Comparison of ENCODE assay signal across 8 cellular contexts in the genomic region with DNA sequence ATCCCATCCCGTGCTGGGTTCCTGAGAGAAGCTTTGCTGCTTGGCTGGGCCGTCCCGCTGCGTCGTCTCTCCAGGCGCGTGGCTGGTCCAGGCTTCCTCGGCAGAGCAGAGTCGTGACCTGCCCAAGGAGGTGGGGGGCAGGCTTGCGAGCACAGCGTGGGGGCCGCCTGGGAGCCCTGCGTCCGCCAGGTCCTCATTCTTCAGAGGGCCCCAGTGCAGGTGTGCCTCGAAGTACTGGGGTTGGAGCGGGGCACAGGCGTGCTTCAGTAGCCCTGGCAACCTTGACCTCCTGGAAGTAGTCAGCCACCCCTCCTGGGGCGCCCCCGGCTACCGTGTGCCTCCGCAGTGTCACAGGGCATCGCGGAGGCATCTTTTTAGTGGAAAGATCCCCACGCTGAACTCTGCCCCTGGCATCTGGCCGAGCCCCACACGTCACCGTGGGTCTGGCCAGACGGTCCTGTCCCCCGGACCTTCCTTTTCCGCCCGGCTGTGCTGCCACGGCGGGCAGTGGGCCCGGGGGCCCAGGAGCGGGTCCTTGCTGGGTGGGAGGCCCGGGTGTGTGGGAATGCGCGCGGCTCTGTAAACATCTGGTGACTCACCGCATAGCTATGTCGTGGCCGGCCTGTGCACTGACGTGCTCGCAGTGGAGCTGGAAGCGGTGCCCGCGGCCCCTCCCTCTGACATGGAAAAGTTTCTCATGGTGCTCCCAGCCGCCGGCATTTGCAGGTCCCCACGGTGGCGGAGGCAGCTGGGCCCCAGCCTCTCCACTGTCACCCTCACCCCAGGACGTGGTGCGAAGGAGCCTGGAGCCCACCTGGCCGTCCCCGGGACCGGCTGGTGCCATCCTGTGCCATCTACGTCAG. TPM values are rescaled to one million over a fixed set of nuclear protein-coding genes. Genes with fewer than 3 reads are reported as not detected.
DNase-seq lines count a peak whose midpoint lies in the region; ATAC-seq and TF ChIP-seq lines count a peak whose summit lies in the region.

No MANE protein-coding gene starts in this region.

- H3K27ac Mint-ChIP-seq in activated T-helper 2 cell treated with anti-CD3 and anti-CD28 coated beads, Interferon-gamma antibody, Interleukin-2, Interleukin-4, amounts not matched to agents 10 μg/mL and 5 μg/mL and 100 μg/mL, durations not matched to agents 14 hours and 24 hours and 36 hours = no peak overlapping the region

- H3K4me1 ChIP-seq in GM23248 (ENCODE audit: insufficient read depth) = peaks cover 37% of the 10 kb centered on the region
- H3K4me1 ChIP-seq in adipocyte (ENCODE audit: control insufficient read depth, insufficient read depth, low read length) = peaks cover 44% of the 10 kb centered on the region
- H3K4me1 ChIP-seq in parathyroid adenoma = peaks cover 10% of the 10 kb centered on the region

- peak overlapping the region; percentile 92 for H3K4me2 ChIP-seq in GM23248 (ENCODE audit: unreplicated experiment)
- peak overlapping the region; percentile 66 for H3K4me2 ChIP-seq in parathyroid adenoma (ENCODE audit: low read length)

- no peaks in the 10 kb centered on the region for H3K9me3 Mint-ChIP-seq in activated T-helper 2 cell treated with anti-CD3 and anti-CD28 coated beads, Interferon-gamma antibody, Interleukin-2, Interleukin-4, amounts not matched to agents 10 μg/mL and 5 μg/mL and 100 μg/mL, durations not matched to agents 14 hours and 24 hours and 36 hours

- H3K27ac ChIP-seq in GM23248 (peak overlapping the region; percentile 99), parathyroid adenoma (peak overlapping the region; percentile 96)

- peaks cover 62% of the 10 kb centered on the region for H3K79me2 ChIP-seq in GM23248 (ENCODE audit: insufficient read depth)
- H3K79me2 ChIP-seq in parathyroid adenoma = peaks cover 5% of the 10 kb centered on the region

- no peaks in the 10 kb centered on the region for H3K27me3 Mint-ChIP-seq in activated T-helper 2 cell treated with anti-CD3 and anti-CD28 coated beads, Interferon-gamma antibody, Interleukin-2, Interleukin-4, amounts not matched to agents 10 μg/mL and 5 μg/mL and 100 μg/mL, durations not matched to agents 14 hours and 24 hours and 36 hours (ENCODE audit: low read depth)

- peaks cover 13% of the 10 kb centered on the region for H3K36me3 Mint-ChIP-seq in activated T-helper 2 cell treated with anti-CD3 and anti-CD28 coated beads, Interferon-gamma antibody, Interleukin-2, Interleukin-4, amounts not matched to agents 10 μg/mL and 5 μg/mL and 100 μg/mL, durations not matched to agents 14 hours and 24 hours and 36 hours (ENCODE audit: low read depth)

- H4K20me1 ChIP-seq in GM23248 (ENCODE audit: insufficient read depth) = no peaks in the 10 kb centered on the region

- peak; percentile 100 for DNase-seq in GM23248
- DNase-seq in adipocyte (ENCODE audit: low read depth) = peak; percentile 99
- DNase-seq in Right ventricle myocardium inferior (ENCODE audit: missing footprints) = peak; percentile 96
- no peak for DNase-seq in NCI-H1694 treated with DMSO at 0.1 percent for 48 hours (lab: John Stamatoyannopoulos, UW)
- no peak for DNase-seq in T-helper 9 cell
- no peak for DNase-seq in activated T-helper 2 cell treated with anti-CD3 and anti-CD28 coated beads, Interferon-gamma antibody, Interleukin-2, Interleukin-4, amounts not matched to agents 10 μg/mL and 5 μg/mL and 100 μg/mL, durations not matched to agents 14 hours and 24 hours and 36 hours (ENCODE audit: low spot score)

- H3K27me3 ChIP-seq in GM23248 (replicated peaks; ENCODE audit: insufficient read depth) (no peaks in the 10 kb centered on the region), adipocyte (replicated peaks; ENCODE audit: control insufficient read depth, insufficient read depth, low read length) (no peaks in the 10 kb centered on the region), parathyroid adenoma (ENCODE audit: control insufficient read depth, insufficient read depth, low read length) (no peaks in the 10 kb centered on the region)

- intact Hi-C loops in Right ventricle myocardium inferior (cut with DNase I) = loop anchor here (2.0 kb wide), 1 partner anchor 24 kb away; no protein-coding TSS in a partner anchor
- intact Hi-C loops in activated T-helper 2 cell treated with anti-CD3 and anti-CD28 coated beads, Interferon-gamma antibody, Interleukin-2, Interleukin-4, amounts not matched to agents 10 μg/mL and 5 μg/mL and 100 μg/mL, durations not matched to agents 14 hours and 24 hours and 36 hours (cut with micrococcal nuclease) = no loop called here

- no peaks in the 10 kb centered on the region for H3K9me2 ChIP-seq in GM23248 (ENCODE audit: insufficient read depth)

- no peak for TF ChIP-seq CTCF in parathyroid adenoma (IDR thresholded peaks at IDR 0.05)

- peaks cover 14% of the 10 kb centered on the region for H3F3A ChIP-seq in GM23248 (ENCODE audit: insufficient read depth)

- no peaks in the 10 kb centered on the region; the same call in 1 of the 2 replicates for H3K36me3 ChIP-seq in GM23248 (ENCODE audit: low read depth)
- peaks cover 15% of the 10 kb centered on the region for H3K36me3 ChIP-seq in adipocyte (ENCODE audit: control insufficient read depth, insufficient read depth, low read length, severe bottlenecking)
- H3K36me3 ChIP-seq in parathyroid adenoma (ENCODE audit: control insufficient read depth, insufficient read depth, low read length) = no peaks in the 10 kb centered on the region

- in situ Hi-C loops in GM23248 (cut with MboI) = no loop called here

- H3K9me3 ChIP-seq in GM23248 (ENCODE audit: low read depth) = no peaks in the 10 kb centered on the region
- H3K9me3 ChIP-seq in adipocyte (ENCODE audit: control insufficient read depth, low read length) = no peaks in the 10 kb centered on the region
- no peaks in the 10 kb centered on the region for H3K9me3 ChIP-seq in parathyroid adenoma (ENCODE audit: control insufficient read depth, low read length)

- H2AFZ ChIP-seq in GM23248 (no peak overlapping the region), parathyroid adenoma (peak overlapping the region; percentile 75)

- ATAC-seq in Right ventricle myocardium inferior (peak; percentile 91), GM21367 (IDR thresholded peaks at IDR 0.05; ENCODE audit: unreplicated experiment) (no peak)

- H3K4me1 Mint-ChIP-seq in activated T-helper 2 cell treated with anti-CD3 and anti-CD28 coated beads, Interferon-gamma antibody, Interleukin-2, Interleukin-4, amounts not matched to agents 10 μg/mL and 5 μg/mL and 100 μg/mL, durations not matched to agents 14 hours and 24 hours and 36 hours (ENCODE audit: low read depth) = peaks cover 17% of the 10 kb centered on the region

- H3K4me3 ChIP-seq in GM23248 (peak overlapping the region; percentile 76), adipocyte (ENCODE audit: low read length) (peak overlapping the region; percentile 78), parathyroid adenoma (ENCODE audit: low read depth, low read length) (peak overlapping the region; percentile 50)

- WGBS in GM23248 (ENCODE audit: low coverage in 1 of 2, low lambda C conversion rate in 2 of 2, missing lambda C conversion rate in 2 of 2), 2 experiments = 3 to 4% methylated on average over 56 of the region's 57 CpGs

- H3K9ac ChIP-seq in GM23248 (peak overlapping the region; percentile 98), adipocyte (ENCODE audit: low read length) (peak overlapping the region; percentile 78), parathyroid adenoma (peak overlapping the region; percentile 75)

- no peak overlapping the region for H3K4me3 Mint-ChIP-seq in activated T-helper 2 cell treated with anti-CD3 and anti-CD28 coated beads, Interferon-gamma antibody, Interleukin-2, Interleukin-4, amounts not matched to agents 10 μg/mL and 5 μg/mL and 100 μg/mL, durations not matched to agents 14 hours and 24 hours and 36 hours (ENCODE audit: low read depth)

RNA-seq across cellular contexts. Expression of a gene that starts 6.5 kb away (rescaled TPM):
- 35.0 and 45.9 TPM in 2 replicates for total RNA-seq in GM23248 (2014; rRNA removed; shearing (Covaris generic))
- 3.5 and 3.8 TPM in 2 replicates for polyA plus RNA-seq in GM23248 (2016; fragmentation: Nextera tagmentation; extraction: Ambion mirVana)
- 50.8 TPM for total RNA-seq in Right ventricle myocardium inferior
- total RNA-seq in activated T-helper 2 cell treated with anti-CD3 and anti-CD28 coated beads, Interferon-gamma antibody, Interleukin-2, Interleukin-4, amounts not matched to agents 10 μg/mL and 5 μg/mL and 100 μg/mL, durations not matched to agents 14 hours and 24 hours and 36 hours = 29.6 and 30.4 TPM in 2 replicates

RNA-seq across cellular contexts. Expression of a gene that starts 19.0 kb away (rescaled TPM):
- not detected in 2 replicates for total RNA-seq in GM23248 (2014; rRNA removed; shearing (Covaris generic))
- polyA plus RNA-seq in GM23248 (2016; fragmentation: Nextera tagmentation; extraction: Ambion mirVana) = not detected in 2 replicates
- 0.32 TPM for total RNA-seq in Right ventricle myocardium inferior
- total RNA-seq in activated T-helper 2 cell treated with anti-CD3 and anti-CD28 coated beads, Interferon-gamma antibody, Interleukin-2, Interleukin-4, amounts not matched to agents 10 μg/mL and 5 μg/mL and 100 μg/mL, durations not matched to agents 14 hours and 24 hours and 36 hours = 0.23 TPM in 1 of 2 replicates, not detected in the other

RNA-seq across cellular contexts. Expression of a gene that starts 32.8 kb away (rescaled TPM):
- 44.4 and 44.7 TPM in 2 replicates for total RNA-seq in GM23248 (2014; rRNA removed; shearing (Covaris generic))
- polyA plus RNA-seq in GM23248 (2016; fragmentation: Nextera tagmentation; extraction: Ambion mirVana) = 24.8 and 25.4 TPM in 2 replicates
- total RNA-seq in Right ventricle myocardium inferior = 25.8 TPM
- total RNA-seq in activated T-helper 2 cell treated with anti-CD3 and anti-CD28 coated beads, Interferon-gamma antibody, Interleukin-2, Interleukin-4, amounts not matched to agents 10 μg/mL and 5 μg/mL and 100 μg/mL, durations not matched to agents 14 hours and 24 hours and 36 hours = 86.7 and 91.0 TPM in 2 replicates

RNA-seq across cellular contexts. Expression of a gene that starts 32.8 kb away (rescaled TPM):
- 28.3 and 36.8 TPM in 2 replicates for total RNA-seq in GM23248 (2014; rRNA removed; shearing (Covaris generic))
- polyA plus RNA-seq in GM23248 (2016; fragmentation: Nextera tagmentation; extraction: Ambion mirVana) = 56.2 and 58.1 TPM in 2 replicates
- total RNA-seq in Right ventricle myocardium inferior = 13.3 TPM
- total RNA-seq in activated T-helper 2 cell treated with anti-CD3 and anti-CD28 coated beads, Interferon-gamma antibody, Interleukin-2, Interleukin-4, amounts not matched to agents 10 μg/mL and 5 μg/mL and 100 μg/mL, durations not matched to agents 14 hours and 24 hours and 36 hours = 44.5 and 45.9 TPM in 2 replicates

Comparison
In these comparisons a context has a peak if more than half of its experiments do, and no peak if none do; other contexts are left out.
1. DNase-seq: peak in GM23248 (single experiment), adipocyte (single experiment) and Right ventricle myocardium inferior (single experiment); none in NCI-H1694 treated with DMSO at 0.1 percent for 48 hours (single experiment), T-helper 9 cell (single experiment) and activated T-helper 2 cell treated with anti-CD3 and anti-CD28 coated beads, Interferon-gamma antibody, Interleukin-2, Interleukin-4, amounts not matched to agents 10 μg/mL and 5 μg/mL and 100 μg/mL, durations not matched to agents 14 hours and 24 hours and 36 hours (single experiment).
2. Peak in every context shown above with its lines, with median percentiles within 50 percentile points of each other: H3K4me3 ChIP-seq and H3K9ac ChIP-seq.